ENCODE assay signal across 21 cellular contexts in the genomic region with DNA sequence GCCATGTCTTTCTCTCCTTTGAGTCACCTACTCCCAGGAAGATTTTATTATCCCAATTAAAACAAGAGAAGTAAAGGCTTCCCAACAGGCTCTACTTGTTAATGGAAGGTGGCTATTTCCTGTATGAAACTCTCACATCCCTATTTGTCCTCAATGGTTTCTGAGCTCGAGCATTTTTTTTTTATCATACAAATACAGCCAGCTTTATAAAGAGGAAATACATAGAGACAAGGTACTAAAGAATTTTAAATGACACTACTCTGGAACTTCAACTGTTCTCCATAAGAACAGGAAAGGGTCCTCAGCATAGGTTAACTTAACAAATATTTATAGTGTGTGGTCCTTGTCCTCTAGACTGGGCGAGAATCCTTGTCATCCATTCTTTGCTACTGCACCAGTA. TPM values are rescaled to one million over a fixed set of nuclear protein-coding genes. Genes with fewer than 3 reads are reported as not detected.
DNase-seq lines count a peak whose midpoint lies in the region; ATAC-seq, FAIRE-seq and TF ChIP-seq lines count a peak whose summit lies in the region.
"Had no signal": no experiment of that assay in that cellular context is flagged by ENCODE, and none has a peak within 500 bp of the region (broad histone marks: within the 10 kb centered on the region; RNA-seq: fewer than 3 reads in every experiment).

No MANE protein-coding gene starts in this region.

- H3K4me2 ChIP-seq in DOHH2 (ENCODE audit: low read length), result peak overlapping the region; percentile 28
- H3K4me2 ChIP-seq in OCI-LY7 (ENCODE audit: low read length), result peak overlapping the region; percentile 57
- H3K4me2 ChIP-seq in GM12878 (ENCODE audit: control insufficient read depth, insufficient read depth), result no peak overlapping the region

- POLR2A ChIA-PET in OCI-LY7 (lab: Charles Lee), result interaction anchor here (0.9 to 2.4 kb wide), 8 partner anchors 10 to 124 kb away, joined by 3 to 36 read pairs (median 5); no protein-coding TSS in a partner anchor
- POLR2A ChIA-PET in GM12878 (lab: Charles Lee), result interaction anchor here (1.0 kb wide), 1 partner anchor 14 kb away, joined by 4 read pairs; no protein-coding TSS in a partner anchor

- H3K27me3 ChIP-seq in DOHH2 (ENCODE audit: control insufficient read depth, low read length) (no peaks in the 10 kb centered on the region), GM12878 (replicated peaks in 1 of 2; ENCODE audit: control insufficient read depth in 2 of 2, insufficient read depth in 2 of 2, low read length in 1 of 2) (no peaks in the 10 kb centered on the region)

- no peak for TF ChIP-seq POLR2A in GM12878 (IDR thresholded peaks at IDR 0.05; ENCODE audit: low read depth, low read length)

- RAD21 ChIA-PET in GM12878 (lab: Charles Lee; ENCODE audit: unreplicated experiment), result interaction anchor here (1.0 to 1.2 kb wide), 2 partner anchors 12 to 157 kb away, joined by 3 to 4 read pairs; no protein-coding TSS in a partner anchor

- H3K9me3 ChIP-seq in DOHH2 (ENCODE audit: control insufficient read depth, insufficient read depth, low read length) (peaks cover 20% of the 10 kb centered on the region), OCI-LY7 (ENCODE audit: low read length) (peaks cover 41% of the 10 kb centered on the region), GM12878 (replicated peaks; ENCODE audit: control insufficient read depth, insufficient read depth, low read length) (no peaks in the 10 kb centered on the region; the same call in 2 of the 3 replicates)

- 30% methylated on average over 2 of the region's 2 CpGs for WGBS in GM12878 (ENCODE audit: insufficient coverage, insufficient replicate concordance, low lambda C conversion rate, missing lambda C conversion rate)

- H3K4me1 ChIP-seq in DOHH2 (ENCODE audit: control insufficient read depth, low read length) (peaks cover 27% of the 10 kb centered on the region), OCI-LY7 (ENCODE audit: insufficient read depth, low read length, poor library complexity, severe bottlenecking) (peaks cover 37% of the 10 kb centered on the region), GM12878 (ENCODE audit: control insufficient read depth, insufficient read depth, low read length) (no peaks in the 10 kb centered on the region)

- ATAC-seq in GM12878, result no peak
- no peak for ATAC-seq in HG03196 (IDR thresholded peaks at IDR 0.05; ENCODE audit: unreplicated experiment)

- H3F3A ChIP-seq in DOHH2 (ENCODE audit: control insufficient read depth, insufficient read depth), result no peaks in the 10 kb centered on the region

- H4K20me1 ChIP-seq in DOHH2 (ENCODE audit: control insufficient read depth, insufficient read depth, low read depth, low read length), result no peaks in the 10 kb centered on the region
- no peaks in the 10 kb centered on the region for H4K20me1 ChIP-seq in OCI-LY7 (ENCODE audit: insufficient read depth, low read length)
- H4K20me1 ChIP-seq in GM12878 (ENCODE audit: control insufficient read depth, insufficient read depth), result no peaks in the 10 kb centered on the region

- in situ Hi-C loops in GM12878 (cut with MboI), result no loop called here

- FAIRE-seq in HTR-8/SVneo (lab: Jason Lieb, UNC) (peak; percentile 20), GM12878 (lab: Jason Lieb, UNC) (no peak)
- FAIRE-seq: G401.6, GM19239, H1 had no signal

- H3K36me3 ChIP-seq in DOHH2 (ENCODE audit: control insufficient read depth, low read length) (no peaks in the 10 kb centered on the region), OCI-LY7 (ENCODE audit: insufficient read depth, low read length) (peaks cover 15% of the 10 kb centered on the region; the same call in 1 of the 2 replicates), GM12878 (ENCODE audit: control insufficient read depth in 2 of 2, insufficient read depth in 2 of 2, low read length in 1 of 2) (no peaks in the 10 kb centered on the region)

- H3K4me3 ChIP-seq in DOHH2 (ENCODE audit: low read length), result peak overlapping the region; percentile 15
- peak overlapping the region; percentile 12 for H3K4me3 ChIP-seq in OCI-LY7 (ENCODE audit: low read depth, low read length, poor library complexity, severe bottlenecking)
- H3K4me3 ChIP-seq in GM12878, result no peak overlapping the region
- H3K4me3 ChIP-seq: GM23248 had no signal

- H3K27ac ChIP-seq in DOHH2 (ENCODE audit: low read depth, low read length) (peak overlapping the region; percentile 27), OCI-LY7 (ENCODE audit: low read depth, low read length, poor library complexity, severe bottlenecking) (peak overlapping the region; percentile 65), GM12878 (ENCODE audit: control insufficient read depth, insufficient read depth) (no peak overlapping the region)
- H3K27ac ChIP-seq: GM23248 had no signal

- no peak for TF ChIP-seq EP300 in GM12878 (IDR thresholded peaks at IDR 0.05; ENCODE audit: borderline replicate concordance in 1 of 2, control insufficient read depth in 1 of 2, low read depth in 2 of 2, low read length in 2 of 2)

- TF ChIP-seq CTCF in DOHH2 (IDR thresholded peaks at IDR 0.05; ENCODE audit: low read depth, low read length, poor library complexity, severe bottlenecking) (no peak), OCI-LY7 (conservative IDR thresholded peaks at IDR 0.05; ENCODE audit: low read length) (no peak), GM12878 (IDR thresholded peaks at IDR 0.05 in 2 of 3, conservative IDR thresholded peaks at IDR 0.05 in 1 of 3; ENCODE audit: control insufficient read depth in 2 of 3, extremely low read depth in 1 of 3, insufficient read depth in 1 of 3, low read depth in 3 of 3, low read length in 3 of 3) (no peak)

- no peak overlapping the region for H3K9ac ChIP-seq in GM12878 (ENCODE audit: control insufficient read depth, insufficient read depth, low read length)
- H3K9ac ChIP-seq: GM23248 had no signal

- SMC1A ChIA-PET in GM12878 (lab: Charles Lee; ENCODE audit: uncharacterized antibody, unreplicated experiment), result interaction anchor here (1.0 to 5.8 kb wide), 4 partner anchors 9 to 38 kb away, joined by 3 to 42 read pairs (median 10); no protein-coding TSS in a partner anchor

- intact Hi-C loops in OCI-LY7 (cut with micrococcal nuclease; ENCODE audit: unreplicated experiment) (no loop called here), GM12878 (cut with micrococcal nuclease; ENCODE audit: unreplicated experiment) (no loop called here)

- no peak for TF ChIP-seq RAD21 in GM12878 (IDR thresholded peaks at IDR 0.05; ENCODE audit: insufficient read depth, low read depth, low read length)

- DNase-seq in HTR-8/SVneo (ENCODE audit: insufficient read length, low spot score) (no peak), OCI-LY7 (ENCODE audit: low spot score) (peak; percentile 47), GM12878 (ENCODE audit: low read depth, low spot score) (no peak), NAMALWA (ENCODE audit: low spot score) (no peak)
- DNase-seq in activated CD4-positive, alpha-beta T cell treated with anti-CD3 and anti-CD28 coated beads, Interleukin-2, amount 50 U/mL, for 48 hours, result no peak
- DNase-seq: C1 segment of cervical spinal cord; Calu3; CD4-positive, alpha-beta memory T cell; COR-L47; DMS53; DMS79 treated with DMSO at 0.1 percent for 48 hours; GM23248; H7; HCEC 1CT had no signal

- H3K79me2 ChIP-seq in DOHH2 (ENCODE audit: control insufficient read depth, low read length) (no peaks in the 10 kb centered on the region), OCI-LY7 (ENCODE audit: insufficient read depth, low read depth, low read length) (no peaks in the 10 kb centered on the region), GM12878 (ENCODE audit: control insufficient read depth, insufficient read depth, low read length) (no peaks in the 10 kb centered on the region)

- H2AFZ ChIP-seq in OCI-LY7 (ENCODE audit: low read length), result peak overlapping the region; percentile 73
- H2AFZ ChIP-seq in GM12878 (ENCODE audit: control insufficient read depth, low read depth, low read length), result no peak overlapping the region
- H2AFZ ChIP-seq: GM23248 had no signal

- CTCF ChIA-PET in OCI-LY7 (lab: Charles Lee; ENCODE audit: unreplicated experiment), result no interaction called here
- CTCF ChIA-PET in GM12878 (lab: Yijun Ruan, JAX), result interaction anchor here (1.1 to 2.5 kb wide), 2 partner anchors 12 to 17 kb away, joined by 3 to 8 read pairs; no protein-coding TSS in a partner anchor

- H3K9me2 ChIP-seq in DOHH2 (replicated peaks; ENCODE audit: control insufficient read depth, low read length) (no peaks in the 10 kb centered on the region), OCI-LY7 (ENCODE audit: insufficient read depth, low read length) (no peaks in the 10 kb centered on the region)

- no TSS peak for BruUV-seq in OCI-LY7 (replicated peaks; lab: Mats Ljungman, UMichigan)
- no TSS peak for BruUV-seq in GM12878 (replicated peaks; lab: Mats Ljungman, UMichigan)

TF ChIP-seq in GM12878, 131 proteins besides CTCF, POLR2A, EP300 and RAD21 (continues in another document):
- peak; percentile 8; the same call in 1 of the 2 replicates for TF ChIP-seq SPI1 (IDR thresholded peaks at IDR 0.05; ENCODE audit: borderline replicate concordance, insufficient read depth, low read depth, low read length)
- peak; percentile 57; the same call in 1 of the 2 replicates for TF ChIP-seq ZNF384 (IDR thresholded peaks at IDR 0.05; ENCODE audit: borderline replicate concordance, low read depth, low read length)

RNA-seq across cellular contexts. Expression of a gene that starts 41.0 kb away (rescaled TPM):
- not detected in 2 replicates for total RNA-seq in OCI-LY7 (2014; rRNA removed; shearing (Covaris generic))
- total RNA-seq in OCI-LY7 (2022) (not detected in 2 replicates), GM12878 (2014; rRNA removed) (0.06 and 0.22 TPM in 2 replicates), GM12878 (2014; rRNA removed; fragmentation: Illumina TruSeq; extraction: Trizol) (0.18 TPM in 2 replicates), GM12878 (2021) (0.27 and 0.36 TPM in 2 replicates)
- total RNA-seq in GM12878 (2013; cell fraction: nucleolus; rRNA removed), result 11.4 and 14.3 TPM in 2 replicates
- polyA plus RNA-seq in GM12878 (2011; ENCODE audit: low read depth), result not detected
- polyA plus RNA-seq in GM12878 (2011; rRNA removed) (0.61 and 0.86 TPM in 2 replicates), GM12878 (2014; fragmentation: Illumina TruSeq; extraction: Trizol) (0.02 and 0.15 TPM in 2 replicates), GM12878 (2014; fragmentation: Nextera tagmentation; extraction: Ambion mirVana) (not detected), GM12878 (2014; rRNA removed) (0.01 TPM in 2 replicates), GM12878 (2016; fragmentation: Nextera tagmentation; extraction: Ambion mirVana) (under 1 TPM; 0.05 to 0.11 TPM)
- polyA plus RNA-seq in GM12878 (2011; cell fraction: cytosol; rRNA removed), result 0.59 and 0.69 TPM in 2 replicates
- polyA plus RNA-seq in GM12878 (2011; cell fraction: nucleus; rRNA removed), result 1.2 and 1.5 TPM in 2 replicates
- 0.06 and 0.09 TPM in 2 replicates for polyA plus RNA-seq in GM12878 (2012)
- polyA minus RNA-seq in GM12878 (2011; rRNA and poly(A)+ RNA removed), result 4.1 and 4.4 TPM in 2 replicates
- polyA minus RNA-seq in GM12878 (2011; cell fraction: cytosol; rRNA and poly(A)+ RNA removed), result 1.3 and 1.4 TPM in 2 replicates
- polyA minus RNA-seq in GM12878 (2011; cell fraction: nucleus; rRNA and poly(A)+ RNA removed), result 3.5 and 4.5 TPM in 2 replicates
- total RNA-seq: A172, Calu3 had no signal
- polyA plus RNA-seq: BJ had no signal
